Comparison of ENCODE assay signal across 8 cellular contexts in the genomic region with DNA sequence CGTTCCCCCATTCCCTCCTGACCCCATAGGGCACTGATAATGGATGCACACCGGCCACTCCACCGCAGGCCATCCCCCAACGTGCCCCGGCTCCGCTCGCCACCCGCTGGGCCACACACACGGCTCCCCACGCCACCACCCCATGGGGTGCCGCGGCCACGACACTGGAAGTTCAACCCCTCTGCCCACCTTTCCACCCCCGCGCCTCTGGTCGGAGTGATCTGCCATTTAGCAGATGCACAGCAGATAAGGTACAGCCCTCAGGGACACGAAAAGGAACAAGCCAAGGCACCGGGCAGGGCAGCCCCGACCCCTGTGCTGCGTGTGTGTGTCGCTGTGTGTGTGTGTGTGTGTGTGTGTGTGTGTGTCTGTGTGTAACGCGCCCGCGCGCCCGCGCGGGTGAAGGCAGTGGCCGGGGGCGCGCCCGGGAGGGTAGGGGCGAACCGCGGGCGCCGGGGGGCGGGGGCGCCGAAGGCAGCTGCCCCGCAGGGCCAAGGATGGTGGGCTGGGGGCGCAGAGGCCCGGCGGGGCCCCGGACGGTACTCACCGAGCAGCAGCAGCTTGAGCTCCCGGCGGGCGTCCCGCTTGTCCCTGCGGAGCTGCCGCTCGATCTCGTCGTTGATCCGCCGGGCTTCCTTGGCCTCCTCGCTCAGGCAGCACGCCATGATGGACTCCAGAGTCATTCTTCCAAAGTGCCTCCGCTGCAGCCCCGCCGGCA. TPM values are rescaled to one million over a fixed set of nuclear protein-coding genes. Genes with fewer than 3 reads are reported as not detected.
A peak's percentile ranks its signal among the peaks of the same experiment; 100 is the strongest.
DNase-seq lines count a peak whose midpoint lies in the region; ATAC-seq and TF ChIP-seq lines count a peak whose summit lies in the region.

No MANE protein-coding gene starts in this region.

- H3K14ac ChIP-seq in mesenchymal stem cell (ENCODE audit: low read length in 2 of 2) = peak overlapping the region in 1 of 2 experiments; percentile 99

- CTCF ChIA-PET in activated CD8-positive, alpha-beta T cell treated with anti-CD3 and anti-CD28 coated beads for 36 hours (lab: Charles Lee) = interaction anchor here (0.7 to 1.2 kb wide), 3 partner anchors 53 to 574 kb away, joined by 3 to 4 read pairs (median 4); no protein-coding TSS in a partner anchor

- H3K27me3 Mint-ChIP-seq in activated CD8-positive, alpha-beta T cell treated with anti-CD3 and anti-CD28 coated beads for 36 hours = peaks cover 7% of the 10 kb centered on the region

- TF ChIP-seq CTCF in activated CD8-positive, alpha-beta T cell treated with anti-CD3 and anti-CD28 coated beads for 36 hours (IDR thresholded peaks at IDR 0.05) = no peak

- peak overlapping the region; percentile 48 for H4K91ac ChIP-seq in mesenchymal stem cell (ENCODE audit: low read length)

- no peaks in the 10 kb centered on the region for H3K79me1 ChIP-seq in mesenchymal stem cell (replicated peaks; ENCODE audit: low read length, poor library complexity, severe bottlenecking)

- H3K9me3 Mint-ChIP-seq in activated CD8-positive, alpha-beta T cell treated with anti-CD3 and anti-CD28 coated beads for 36 hours = no peaks in the 10 kb centered on the region

- peak overlapping the region; percentile 78 for H3K4me3 ChIP-seq in effector memory CD4-positive, alpha-beta T cell (ENCODE audit: insufficient read depth, low read depth, low read length, poor library complexity, severe bottlenecking)
- peak overlapping the region; percentile 82 to 92 for H3K4me3 ChIP-seq in mesenchymal stem cell (ENCODE audit: insufficient read depth in 1 of 2, low read depth in 1 of 2, low read length in 2 of 2)

- H3K4me1 ChIP-seq in effector memory CD4-positive, alpha-beta T cell (ENCODE audit: control insufficient read depth, insufficient read depth, low read length, poor library complexity, severe bottlenecking) = peaks cover 25% of the 10 kb centered on the region
- H3K4me1 ChIP-seq in mesenchymal stem cell (ENCODE audit: control insufficient read depth, insufficient read depth, low read depth, low read length) = peaks cover 3% of the 10 kb centered on the region

- H2BK12ac ChIP-seq in mesenchymal stem cell (ENCODE audit: low read length in 2 of 2) = peak overlapping the region in 1 of 2 experiments; percentile 27

- ATAC-seq in activated CD8-positive, alpha-beta T cell treated with anti-CD3 and anti-CD28 coated beads for 36 hours = peak; percentile 25
- no peak for ATAC-seq in HG02852 (IDR thresholded peaks at IDR 0.05; ENCODE audit: unreplicated experiment)

- intact Hi-C loops in activated CD8-positive, alpha-beta T cell treated with anti-CD3 and anti-CD28 coated beads for 36 hours (cut with micrococcal nuclease) = loop anchor here (5.0 kb wide), 1 partner anchor 853 kb away; a partner anchor contains a TSS

- H3K9me3 ChIP-seq in effector memory CD4-positive, alpha-beta T cell (ENCODE audit: control insufficient read depth, low read length) = no peaks in the 10 kb centered on the region
- no peaks in the 10 kb centered on the region for H3K9me3 ChIP-seq in mesenchymal stem cell (ENCODE audit: control insufficient read depth, low read length)

- H2AFZ ChIP-seq in mesenchymal stem cell (ENCODE audit: low read depth, low read length) = peak overlapping the region; percentile 36

- peak overlapping the region; percentile 94 for H3K4me3 Mint-ChIP-seq in activated CD8-positive, alpha-beta T cell treated with anti-CD3 and anti-CD28 coated beads for 36 hours

- peak overlapping the region; percentile 69 for H4K8ac ChIP-seq in mesenchymal stem cell (ENCODE audit: low read length)

- peak; percentile 55 for DNase-seq in Daoy (ENCODE audit: low read depth)
- DNase-seq in NCI-H146 (lab: John Stamatoyannopoulos, UW) = peak; percentile 57
- peak; percentile 72 for DNase-seq in activated CD8-positive, alpha-beta T cell treated with anti-CD3 and anti-CD28 coated beads for 36 hours
- peak; percentile 10 to 36 (median 30) for DNase-seq in effector memory CD4-positive, alpha-beta T cell
- peak; percentile 69 for DNase-seq in mesenchymal stem cell
- DNase-seq in stimulated activated CD8-positive, alpha-beta memory T cell treated with anti-CD3 and anti-CD28 coated beads, Interleukin-12 subunit alpha, Interleukin-12 subunit beta, amount 100 ng/mL, for 24 hours (ENCODE audit: extremely low read depth) = peak; percentile 22
- no peak for DNase-seq in AML-193 (lab: John Stamatoyannopoulos, UW)

- H3K4ac ChIP-seq in mesenchymal stem cell (ENCODE audit: low read depth in 1 of 2, low read length in 2 of 2) = peak overlapping the region; percentile 50 to 89

- H2BK120ac ChIP-seq in mesenchymal stem cell (ENCODE audit: low read depth, low read length) = peak overlapping the region; percentile 88

- H2AK5ac ChIP-seq in mesenchymal stem cell (ENCODE audit: low read length, severe bottlenecking) = no peak overlapping the region

- H3K4me1 Mint-ChIP-seq in activated CD8-positive, alpha-beta T cell treated with anti-CD3 and anti-CD28 coated beads for 36 hours (ENCODE audit: low read depth) = peaks cover 36% of the 10 kb centered on the region

- H3K36me3 Mint-ChIP-seq in activated CD8-positive, alpha-beta T cell treated with anti-CD3 and anti-CD28 coated beads for 36 hours (ENCODE audit: low read depth) = peaks cover 7% of the 10 kb centered on the region

- H3K27me3 ChIP-seq in effector memory CD4-positive, alpha-beta T cell (replicated peaks; ENCODE audit: control insufficient read depth, insufficient read depth, low read length, poor library complexity, severe bottlenecking) = no peaks in the 10 kb centered on the region
- H3K27me3 ChIP-seq in mesenchymal stem cell (ENCODE audit: control insufficient read depth in 1 of 2, insufficient read depth in 1 of 2, low read length in 2 of 2) = no peaks in the 10 kb centered on the region

- 1% methylated on average over 26 of the region's 64 CpGs for WGBS in mesenchymal stem cell

- H3K27ac ChIP-seq in effector memory CD4-positive, alpha-beta T cell (ENCODE audit: insufficient read depth, low read length, poor library complexity, severe bottlenecking) = peak overlapping the region; percentile 81
- peak overlapping the region; percentile 74 for H3K27ac ChIP-seq in mesenchymal stem cell (ENCODE audit: low read length, poor library complexity, severe bottlenecking)

- peak overlapping the region; percentile 88 for H3K27ac Mint-ChIP-seq in activated CD8-positive, alpha-beta T cell treated with anti-CD3 and anti-CD28 coated beads for 36 hours

- peak overlapping the region; percentile 82 for H3K9ac ChIP-seq in mesenchymal stem cell (ENCODE audit: low read length)

- POLR2A ChIA-PET in activated CD8-positive, alpha-beta T cell treated with anti-CD3 and anti-CD28 coated beads for 36 hours (lab: Charles Lee) = interaction anchor here (0.6 to 1.2 kb wide), 4 partner anchors 38 to 137 kb away, joined by 3 to 9 read pairs (median 3); no protein-coding TSS in a partner anchor

- H3K18ac ChIP-seq in mesenchymal stem cell (ENCODE audit: low read depth in 1 of 2, low read length in 2 of 2) = peak overlapping the region; percentile 14 to 88

- H2BK5ac ChIP-seq in mesenchymal stem cell (ENCODE audit: low read depth, low read length, poor library complexity, severe bottlenecking) = no peak overlapping the region

- peak overlapping the region in 1 of 2 experiments; percentile 79 for H3K23ac ChIP-seq in mesenchymal stem cell (ENCODE audit: low read length in 2 of 2)

- no peaks in the 10 kb centered on the region for H3K36me3 ChIP-seq in effector memory CD4-positive, alpha-beta T cell (ENCODE audit: control insufficient read depth, insufficient read depth, low read length)
- H3K36me3 ChIP-seq in mesenchymal stem cell (ENCODE audit: control insufficient read depth in 1 of 2, insufficient read depth in 2 of 2, low read depth in 1 of 2, low read length in 2 of 2) = no peaks in the 10 kb centered on the region

- H2BK15ac ChIP-seq in mesenchymal stem cell (ENCODE audit: low read depth, poor library complexity, severe bottlenecking) = peak overlapping the region; percentile 6

- H3K4me2 ChIP-seq in mesenchymal stem cell (ENCODE audit: low read length, poor library complexity, severe bottlenecking) = peak overlapping the region; percentile 66

RNA-seq across cellular contexts. Expression of a gene that starts 0.9 kb away (rescaled TPM):
- 21.7 and 22.2 TPM in 2 replicates for total RNA-seq in Daoy (2014; rRNA removed; shearing (Covaris generic))
- 10 to 100 TPM; 17.8 to 18.1 TPM for total RNA-seq in activated CD8-positive, alpha-beta T cell treated with anti-CD3 and anti-CD28 coated beads for 36 hours
- polyA plus RNA-seq in mesenchymal stem cell (2013, experiment 1 of 2) = 27.9 TPM
- polyA plus RNA-seq in mesenchymal stem cell (2013, experiment 2 of 2) = 28.5 TPM

Comparison
In these comparisons a context has a peak if more than half of its experiments do, and no peak if none do; other contexts are left out.
1. DNase-seq: peak in Daoy (single experiment), NCI-H146 (single experiment), activated CD8-positive, alpha-beta T cell treated with anti-CD3 and anti-CD28 coated beads for 36 hours (single experiment), effector memory CD4-positive, alpha-beta T cell (3 of 3), mesenchymal stem cell (single experiment) and stimulated activated CD8-positive, alpha-beta memory T cell treated with anti-CD3 and anti-CD28 coated beads, Interleukin-12 subunit alpha, Interleukin-12 subunit beta, amount 100 ng/mL, for 24 hours (single experiment); none in AML-193 (0 of 2).